Comparison of ENCODE assay signal across 8 cellular contexts in the genomic region with DNA sequence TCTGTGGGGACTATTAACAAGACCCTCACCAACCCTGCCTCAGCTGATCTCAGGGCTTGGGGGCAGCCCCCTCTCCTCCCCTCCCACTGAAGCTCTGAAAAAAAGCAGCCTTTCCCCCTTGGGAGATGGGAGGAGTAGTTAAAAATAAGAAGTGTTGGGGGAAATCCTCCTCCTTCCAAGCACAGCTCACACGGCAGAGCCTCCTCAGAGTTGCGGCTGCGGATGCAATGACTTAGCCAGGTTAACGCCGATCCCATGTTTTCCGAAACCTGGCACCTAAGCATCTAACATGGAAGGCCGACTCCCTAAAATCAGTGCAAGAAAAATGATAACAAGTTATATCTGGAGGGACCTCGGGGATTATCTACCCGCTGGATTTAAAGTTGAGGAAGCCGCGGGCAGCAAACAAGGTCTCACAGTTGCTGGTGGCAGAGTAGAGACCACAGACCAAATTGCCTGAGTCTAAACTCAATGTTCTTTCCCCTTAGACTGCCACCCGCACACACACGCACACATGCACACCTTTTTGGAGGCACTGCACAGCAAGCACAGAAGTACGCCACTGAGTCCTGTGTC. TPM values are rescaled to one million over a fixed set of nuclear protein-coding genes. Genes with fewer than 3 reads are reported as not detected.
DNase-seq lines count a peak whose midpoint lies in the region; ATAC-seq, FAIRE-seq and TF ChIP-seq lines count a peak whose summit lies in the region.

No MANE protein-coding gene starts in this region.

- H3K4me1 Mint-ChIP-seq in GM23338 (peaks cover 51% of the 10 kb centered on the region), astrocyte (ENCODE audit: low read depth, unreplicated experiment) (peaks cover 39% of the 10 kb centered on the region)

- H2AFZ ChIP-seq in GM23338 (no peak overlapping the region), astrocyte (ENCODE audit: low read depth, low read length) (peak overlapping the region; percentile 13)

- H3K9me2 ChIP-seq in GM23338 (ENCODE audit: insufficient read depth) = no peaks in the 10 kb centered on the region

- H3K9me3 ChIP-seq in astrocyte (ENCODE audit: insufficient read depth, low read depth, low read length) = peaks cover 6% of the 10 kb centered on the region
- no peaks in the 10 kb centered on the region for H3K9me3 ChIP-seq in iPS DF 6.9 (ENCODE audit: control insufficient read depth, insufficient read depth, low read length)
- no peaks in the 10 kb centered on the region for H3K9me3 ChIP-seq in gastrocnemius medialis
- no peaks in the 10 kb centered on the region for H3K9me3 ChIP-seq in A673 (ENCODE audit: low read depth, low read length, poor library complexity, severe bottlenecking)

- POLR2A ChIA-PET in A673 (lab: Charles Lee; ENCODE audit: low non-redundant PET) = no interaction called here

- H4K20me1 ChIP-seq in GM23338 (replicated peaks; ENCODE audit: insufficient read depth) (peaks cover 6% of the 10 kb centered on the region; the same call in 1 of the 2 replicates), astrocyte (ENCODE audit: insufficient read depth, low read length) (peaks cover 38% of the 10 kb centered on the region)

- peak overlapping the region; percentile 85 for H3K4me3 ChIP-seq in GM23338
- H3K4me3 ChIP-seq in astrocyte (ENCODE audit: insufficient read depth, low read depth, low read length) = peak overlapping the region; percentile 59
- H3K4me3 ChIP-seq in iPS DF 6.9 (ENCODE audit: low read length) = peak overlapping the region; percentile 75; the same call in 1 of the 2 replicates
- H3K4me3 ChIP-seq in gastrocnemius medialis = peak overlapping the region; percentile 71 to 93 (median 83)
- no peak overlapping the region for H3K4me3 ChIP-seq in A673 (ENCODE audit: low read depth, low read length, poor library complexity, severe bottlenecking)

- peaks cover 43% of the 10 kb centered on the region for H3K4me1 ChIP-seq in GM23338 (ENCODE audit: insufficient read depth)
- H3K4me1 ChIP-seq in astrocyte (ENCODE audit: insufficient read depth, low read length) = peaks cover 26% of the 10 kb centered on the region
- H3K4me1 ChIP-seq in iPS DF 6.9 (ENCODE audit: control insufficient read depth, insufficient read depth, low read length) = peaks cover 2% of the 10 kb centered on the region
- H3K4me1 ChIP-seq in gastrocnemius medialis = peaks cover 23 to 31% of the 10 kb centered on the region in 2 donors
- peaks cover 17% of the 10 kb centered on the region for H3K4me1 ChIP-seq in A673 (ENCODE audit: insufficient read depth, low read length, poor library complexity, severe bottlenecking)

- intact Hi-C loops in gastrocnemius medialis (cut with DNase I; ENCODE audit: low total_unique reads) = loop anchor here (2.0 to 10.0 kb wide), 3 partner anchors 113 to 463 kb away; a partner anchor contains a TSS
- intact Hi-C loops in A673 (cut with micrococcal nuclease; ENCODE audit: unreplicated experiment) = no loop called here
- intact Hi-C loops in left colon (cut with DNase I, micrococcal nuclease) = loop anchor here in 1 of 2 donors (10.0 kb wide), 1 partner anchor 147 kb away; no protein-coding TSS in a partner anchor

- no peaks in the 10 kb centered on the region; the same call in 2 of the 3 replicates for H3K9me3 Mint-ChIP-seq in GM23338
- H3K9me3 Mint-ChIP-seq in astrocyte (ENCODE audit: unreplicated experiment) = no peaks in the 10 kb centered on the region

- peak overlapping the region; percentile 33; the same call in 1 of the 2 replicates for H3K27ac Mint-ChIP-seq in GM23338
- H3K27ac Mint-ChIP-seq in astrocyte (ENCODE audit: unreplicated experiment) = peak overlapping the region; percentile 97

- FAIRE-seq in astrocyte (lab: Jason Lieb, UNC) = no peak

- H3K27me3 ChIP-seq in GM23338 (ENCODE audit: insufficient read depth) (0 out of 2 replicates have a peak, but pooled peaks cover 6% of the 10 kb centered on the region), astrocyte (ENCODE audit: insufficient read depth, low read length) (no peaks in the 10 kb centered on the region), iPS DF 6.9 (ENCODE audit: control insufficient read depth, insufficient read depth, low read length) (no peaks in the 10 kb centered on the region), gastrocnemius medialis (peaks cover 0 to 28% (median 6%) of the 10 kb centered on the region in 3 donors), A673 (replicated peaks; ENCODE audit: insufficient read depth, low read depth, low read length, poor library complexity) (peaks cover 68% of the 10 kb centered on the region)

- no TSS peak for BruUV-seq in A673 (replicated peaks; lab: Mats Ljungman, UMichigan)

- TF ChIP-seq POLR2A in gastrocnemius medialis (IDR thresholded peaks at IDR 0.05) = no peak

- CTCF ChIA-PET in A673 (lab: Charles Lee) = no interaction called here

- H3K36me3 Mint-ChIP-seq in GM23338 (ENCODE audit: low read depth) (peaks cover 35% of the 10 kb centered on the region), astrocyte (ENCODE audit: low read depth, unreplicated experiment) (peaks cover 29% of the 10 kb centered on the region)

- in situ Hi-C loops in gastrocnemius medialis (cut with MboI; ENCODE audit: low sequenced_read_pairs in 4 of 4) = no loop called here

- H3K4me3 Mint-ChIP-seq in GM23338 (peak overlapping the region; percentile 98), astrocyte (ENCODE audit: unreplicated experiment) (peak overlapping the region; percentile 89)

- H3K27me3 Mint-ChIP-seq in GM23338 (ENCODE audit: insufficient read depth, low read depth, poor library complexity) (peaks cover 24% of the 10 kb centered on the region), astrocyte (ENCODE audit: low read depth, unreplicated experiment) (no peaks in the 10 kb centered on the region)

- H3K27ac ChIP-seq in GM23338 (ENCODE audit: low read depth) = peak overlapping the region; percentile 74; the same call in 1 of the 2 replicates
- H3K27ac ChIP-seq in astrocyte (ENCODE audit: low read depth, low read length) = peak overlapping the region; percentile 92
- H3K27ac ChIP-seq in iPS DF 6.9 (ENCODE audit: low read length) = no peak overlapping the region
- H3K27ac ChIP-seq in gastrocnemius medialis = peak overlapping the region; percentile 86 to 96 (median 91)
- no peak overlapping the region for H3K27ac ChIP-seq in A673 (ENCODE audit: low read depth, low read length, poor library complexity, severe bottlenecking)

- H3K36me3 ChIP-seq in GM23338 (ENCODE audit: insufficient read depth) (peaks cover 12% of the 10 kb centered on the region; the same call in 1 of the 2 replicates), astrocyte (ENCODE audit: insufficient read depth, low read length) (peaks cover 26% of the 10 kb centered on the region), iPS DF 6.9 (ENCODE audit: control insufficient read depth, insufficient read depth, low read length) (peaks cover 11% of the 10 kb centered on the region), gastrocnemius medialis (no peaks in the 10 kb centered on the region), A673 (ENCODE audit: insufficient read depth, low read length, poor library complexity, severe bottlenecking) (no peaks in the 10 kb centered on the region)

- ATAC-seq in GM23338 = peak; percentile 5
- ATAC-seq in gastrocnemius medialis = peak in 1 of 2 donors; percentile 3
- ATAC-seq in left colon = no peak

- TF ChIP-seq CTCF in GM23338 (conservative IDR thresholded peaks at IDR 0.05; ENCODE audit: low read depth in 2 of 2) = no peak
- no peak for TF ChIP-seq CTCF in astrocyte (IDR thresholded peaks at IDR 0.05; ENCODE audit: insufficient read depth, low read depth, low read length)
- TF ChIP-seq CTCF in gastrocnemius medialis (IDR thresholded peaks at IDR 0.05 in 4 of 5, conservative IDR thresholded peaks at IDR 0.05 in 1 of 5) = no peak
- no peak for TF ChIP-seq CTCF in A673 (conservative IDR thresholded peaks at IDR 0.05; ENCODE audit: low read depth, low read length)

- WGBS in iPS DF 6.9 (ENCODE audit: insufficient coverage, insufficient read length) = no CpG with 5 or more reads among the region's 14 CpGs

- H3K9ac ChIP-seq in astrocyte (ENCODE audit: low read length) = peak overlapping the region; percentile 100

- DNase-seq in GM23338 (ENCODE audit: low spot score) (no peak), astrocyte (ENCODE audit: low read depth) (no peak), iPS DF 6.9 (ENCODE audit: low read depth, low spot score) (no peak), gastrocnemius medialis (no peak), A673 (ENCODE audit: low spot score) (no peak), left colon (no peak), SIG-M5 (lab: John Stamatoyannopoulos, UW) (no peak)
- DNase-seq in stimulated activated CD4-positive, alpha-beta T cell treated with anti-CD3 and anti-CD28 coated beads, Interleukin-4, amount 100 ng/mL, for 1 hour = no peak

- H3K79me2 ChIP-seq in GM23338 (replicated peaks; ENCODE audit: insufficient read depth) (peaks cover 19% of the 10 kb centered on the region), astrocyte (ENCODE audit: insufficient read depth, low read length) (peaks cover 50% of the 10 kb centered on the region)

- H3K4me2 ChIP-seq in GM23338 (peak overlapping the region; percentile 93), astrocyte (ENCODE audit: low read length) (peak overlapping the region; percentile 92)

- peaks cover 15% of the 10 kb centered on the region for H3F3A ChIP-seq in GM23338 (replicated peaks; ENCODE audit: low read depth)

TF ChIP-seq in GM23338, 12 proteins besides CTCF, POLR2A, EP300 and RAD21 (continues in another document):
- no peak; the same call in 1 of the 2 replicates for TF ChIP-seq POLR2AphosphoS5 (IDR thresholded peaks at IDR 0.05; ENCODE audit: low read depth)
- no peak for TF ChIP-seq EZH2 (IDR thresholded peaks at IDR 0.05; ENCODE audit: low read depth, unreplicated experiment)
- TF ChIP-seq, protein P1, sequence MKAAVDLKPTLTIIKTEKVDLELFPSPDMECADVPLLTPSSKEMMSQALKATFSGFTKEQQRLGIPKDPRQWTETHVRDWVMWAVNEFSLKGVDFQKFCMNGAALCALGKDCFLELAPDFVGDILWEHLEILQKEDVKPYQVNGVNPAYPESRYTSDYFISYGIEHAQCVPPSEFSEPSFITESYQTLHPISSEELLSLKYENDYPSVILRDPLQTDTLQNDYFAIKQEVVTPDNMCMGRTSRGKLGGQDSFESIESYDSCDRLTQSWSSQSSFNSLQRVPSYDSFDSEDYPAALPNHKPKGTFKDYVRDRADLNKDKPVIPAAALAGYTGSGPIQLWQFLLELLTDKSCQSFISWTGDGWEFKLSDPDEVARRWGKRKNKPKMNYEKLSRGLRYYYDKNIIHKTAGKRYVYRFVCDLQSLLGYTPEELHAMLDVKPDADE (IDR thresholded peaks at IDR 0.05) = no peak
- TF ChIP-seq JUNB (IDR thresholded peaks at IDR 0.05; ENCODE audit: unreplicated experiment) = no peak
- TF ChIP-seq CREB1 (CRISPR knock-in tag; IDR thresholded peaks at IDR 0.05; ENCODE audit: low read depth) = no peak
- no peak for TF ChIP-seq EZH2phosphoT487 (IDR thresholded peaks at IDR 0.05; ENCODE audit: unreplicated experiment)
- no peak for TF ChIP-seq STAT1 (IDR thresholded peaks at IDR 0.05; ENCODE audit: unreplicated experiment)
- no peak for TF ChIP-seq ZNF114 (CRISPR knock-in tag; IDR thresholded peaks at IDR 0.05)

RNA-seq across cellular contexts. Expression of a gene that starts 1.1 kb away (rescaled TPM):
- 412 and 449 TPM in 2 replicates for total RNA-seq in GM23338 (2014; rRNA removed; shearing (Covaris generic))
- 913 and 929 TPM in 2 replicates for polyA plus RNA-seq in GM23338 (2016; fragmentation: Nextera tagmentation; extraction: Ambion mirVana)
- total RNA-seq in astrocyte (2,922 and 3,062 TPM in 2 replicates), gastrocnemius medialis (1,000 to 10,000 TPM in 1 of 4 donors, 100 to 1,000 TPM in 3; 656 to 1,383 (median 909) TPM), A673 (2021) (31.2 and 34.5 TPM in 2 replicates), left colon (100 to 1,000 TPM; 576 to 607 TPM)

Comparison
In these comparisons a context has a peak if more than half of its experiments do, and no peak if none do; other contexts are left out.
1. H3K27ac ChIP-seq: peak in GM23338 (single experiment), astrocyte (single experiment) and gastrocnemius medialis (4 of 4); none in iPS DF 6.9 (single experiment) and A673 (single experiment).
2. RNA of a gene that starts 1.1 kb away (total RNA-seq): 2,922 to 3,062 TPM in astrocyte, 656 to 1,383 TPM in gastrocnemius medialis, 576 to 607 TPM in left colon and 412 to 449 TPM in GM23338; 31.2 to 34.5 TPM in A673; every median in the first group is over 10 times any median in the second.